ENCODE assay signal across 15 cellular contexts in the genomic region with DNA sequence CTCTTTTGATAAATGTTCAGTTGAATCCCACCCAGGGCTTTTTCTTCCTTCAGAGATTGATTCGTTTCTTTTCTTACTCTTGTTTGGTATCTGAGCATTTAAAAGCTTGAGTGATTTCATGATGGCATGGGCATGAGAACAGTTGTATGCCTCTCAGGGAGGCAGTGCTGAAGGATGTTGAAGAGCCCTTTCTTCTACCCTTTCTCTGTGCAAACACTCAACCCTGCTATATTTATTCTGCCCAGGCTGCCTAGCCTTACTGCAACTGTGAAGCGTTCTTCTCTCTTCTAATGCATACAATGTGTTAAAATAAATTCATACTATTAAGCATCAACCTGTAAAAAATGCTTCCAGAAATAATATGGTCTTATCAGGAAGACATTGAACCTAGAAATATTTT.
DNase-seq lines count a peak whose midpoint lies in the region; ATAC-seq and TF ChIP-seq lines count a peak whose summit lies in the region.
"Had no signal": no experiment of that assay in that cellular context is flagged by ENCODE, and none has a peak within 500 bp of the region (broad histone marks: within the 10 kb centered on the region; RNA-seq: fewer than 3 reads in every experiment).

No MANE protein-coding gene starts in this region.

- H3K18ac ChIP-seq in trophoblast cell (ENCODE audit: low read length), result no peak overlapping the region

- no peak overlapping the region for H3K14ac ChIP-seq in trophoblast cell (ENCODE audit: low read length)

- no peak overlapping the region for H4K91ac ChIP-seq in trophoblast cell (ENCODE audit: low read depth, low read length)

- no peak for TF ChIP-seq POLR2A in sigmoid colon (IDR thresholded peaks at IDR 0.05)

- no peak overlapping the region for H4K12ac ChIP-seq in trophoblast cell (ENCODE audit: low read depth, low read length)

- no peak overlapping the region for H2AK5ac ChIP-seq in trophoblast cell (ENCODE audit: low read length)

- H2AFZ ChIP-seq in trophoblast cell (ENCODE audit: insufficient read depth, low read length, poor library complexity), result no peak overlapping the region
- H2AFZ ChIP-seq: GM23248 had no signal

- TF ChIP-seq EP300 in sigmoid colon (IDR thresholded peaks at IDR 0.05), result no peak

- H3K36me3 ChIP-seq in trophoblast cell (ENCODE audit: control insufficient read depth in 1 of 2, insufficient read depth in 2 of 2, low read length in 2 of 2) (no peaks in the 10 kb centered on the region), sigmoid colon (no peaks in the 10 kb centered on the region)
- H3K36me3 ChIP-seq: BLaER1 had no signal

- peaks cover 8% of the 10 kb centered on the region for H3K79me1 ChIP-seq in trophoblast cell (ENCODE audit: low read length)

- H3K4me1 ChIP-seq in trophoblast cell (ENCODE audit: control insufficient read depth in 1 of 2, insufficient read depth in 2 of 2, low read length in 2 of 2), result peaks cover 0 to 3% of the 10 kb centered on the region in 2 experiments
- no peaks in the 10 kb centered on the region for H3K4me1 ChIP-seq in sigmoid colon
- H3K4me1 ChIP-seq: BLaER1, Caco-2 had no signal

- no peak overlapping the region for H3K4ac ChIP-seq in trophoblast cell (ENCODE audit: low read depth, low read length)

- H3K9me3 ChIP-seq in trophoblast cell (ENCODE audit: insufficient read depth, low read depth, low read length) (no peaks in the 10 kb centered on the region), sigmoid colon (no peaks in the 10 kb centered on the region)

- intact Hi-C loops in posterior cingulate gyrus (cut with DNase I) (no loop called here), sigmoid colon (cut with DNase I) (no loop called here)

- no peak overlapping the region for H3K27ac ChIP-seq in trophoblast cell (ENCODE audit: low read depth, low read length)
- no peak overlapping the region for H3K27ac ChIP-seq in sigmoid colon
- H3K27ac ChIP-seq: 22Rv1, BLaER1, GM23248 had no signal

- H2BK120ac ChIP-seq in trophoblast cell (ENCODE audit: insufficient read depth, low read length, poor library complexity), result no peak overlapping the region

- no peaks in the 10 kb centered on the region for H3K79me2 ChIP-seq in trophoblast cell (ENCODE audit: control insufficient read depth, insufficient read depth, low read length, poor library complexity)

- H3K23ac ChIP-seq in trophoblast cell (ENCODE audit: low read length), result no peak overlapping the region

- H3K9ac ChIP-seq in trophoblast cell (ENCODE audit: low read length), result no peak overlapping the region
- H3K9ac ChIP-seq: BLaER1, GM23248 had no signal

- no peak overlapping the region for H4K8ac ChIP-seq in trophoblast cell (ENCODE audit: low read depth, low read length)

- ATAC-seq in HG03520 (IDR thresholded peaks at IDR 0.05; ENCODE audit: unreplicated experiment), result no peak
- ATAC-seq: GM12878 had no signal

- TF ChIP-seq CTCF in sigmoid colon (IDR thresholded peaks at IDR 0.05), result no peak

- H2BK12ac ChIP-seq in trophoblast cell (ENCODE audit: low read length), result peak overlapping the region; percentile 69

- H3K4me2 ChIP-seq in trophoblast cell (ENCODE audit: low read length), result no peak overlapping the region
- H3K4me2 ChIP-seq: BLaER1 had no signal

- H3K27me3 ChIP-seq in trophoblast cell (ENCODE audit: insufficient read depth, low read length), result no peaks in the 10 kb centered on the region
- H3K27me3 ChIP-seq in sigmoid colon, result no peaks in the 10 kb centered on the region
- H3K27me3 ChIP-seq: BLaER1 had no signal

- no peak overlapping the region for H3K4me3 ChIP-seq in trophoblast cell (ENCODE audit: low read depth, low read length)
- H3K4me3 ChIP-seq in sigmoid colon, result no peak overlapping the region
- H3K4me3 ChIP-seq: BLaER1, GM12878, GM23248 had no signal

- no peak overlapping the region for H2BK5ac ChIP-seq in trophoblast cell (ENCODE audit: low read depth, low read length, poor library complexity)

- DNase-seq in NCI-H748 (lab: John Stamatoyannopoulos, UW; ENCODE audit: unreplicated experiment) (peak; percentile 26), NCI-H748 treated with DMSO at 0.1 percent for 48 hours (lab: John Stamatoyannopoulos, UW) (no peak), NCI-H1417 treated with DMSO at 0.1 percent for 48 hours (lab: John Stamatoyannopoulos, UW) (peak; percentile 15), NCI-H510A (lab: John Stamatoyannopoulos, UW) (peak; percentile 18), trophoblast cell (no peak), posterior cingulate gyrus (no peak), sigmoid colon (no peak)
- DNase-seq: AML-193; Caco-2; CD8-positive, alpha-beta memory T cell; GM23248 had no signal

- WGBS in trophoblast cell (ENCODE audit: extremely low coverage, insufficient coverage, insufficient read length), result no CpG with 5 or more reads among the region's 2 CpGs
- 79 to 81% methylated on average over 2 of the region's 2 CpGs for WGBS in sigmoid colon, 2 donors

Comparison
In these comparisons a context has a peak if more than half of its experiments do, and no peak if none do; other contexts are left out.
1. DNase-seq: peak in NCI-H748 (single experiment), NCI-H1417 treated with DMSO at 0.1 percent for 48 hours (single experiment) and NCI-H510A (single experiment); none in NCI-H748 treated with DMSO at 0.1 percent for 48 hours (single experiment), trophoblast cell (0 of 2), posterior cingulate gyrus (0 of 10) and sigmoid colon (single experiment).